17 cellular contexts compared by ENCODE assay signal in the genomic region with DNA sequence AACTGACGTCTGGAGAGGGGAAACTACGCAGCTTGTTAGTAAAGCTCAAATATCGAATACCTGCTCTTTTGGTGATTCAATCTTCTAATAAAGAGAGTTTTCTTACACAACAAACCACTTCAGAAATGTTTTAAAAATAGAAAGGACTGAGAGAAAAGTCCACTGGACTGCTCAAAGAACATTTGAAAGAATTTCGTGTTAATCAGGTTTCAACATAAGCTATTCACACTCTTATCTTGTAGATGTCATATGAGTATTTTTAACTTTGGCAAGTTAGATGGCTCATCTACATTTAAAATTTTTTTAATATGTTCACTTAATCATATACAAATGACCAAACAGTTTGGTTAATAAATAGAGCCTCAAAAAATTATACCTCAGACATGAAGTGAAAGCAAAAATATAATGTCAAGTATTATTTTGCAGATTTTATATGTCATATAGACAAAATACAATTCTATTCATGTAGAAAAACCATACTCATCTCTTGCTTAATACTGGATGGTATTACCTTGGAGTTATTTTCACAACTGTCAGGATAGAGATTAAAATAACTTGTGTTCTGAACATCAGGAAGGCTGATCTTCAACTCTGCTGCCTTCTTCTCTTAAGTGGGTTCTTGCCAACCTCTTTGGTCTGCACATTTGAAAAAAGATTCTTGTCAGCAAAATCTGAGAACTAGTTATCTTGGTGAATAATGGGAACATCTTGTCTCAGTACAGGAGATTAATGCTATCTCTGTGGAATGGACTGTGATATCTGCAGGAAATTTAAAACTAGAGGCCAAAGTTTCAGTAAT.
"Had no signal": no experiment of that assay in that cellular context is flagged by ENCODE, and none has a peak within 500 bp of the region (broad histone marks: within the 10 kb centered on the region; RNA-seq: fewer than 3 reads in every experiment).

No MANE protein-coding gene starts in this region.

- H3K4me3 ChIP-seq: esophagus muscularis mucosa, suprapubic skin, thyroid gland, uterus had no signal

- H3K4me1 ChIP-seq: esophagus muscularis mucosa, suprapubic skin, thyroid gland, uterus had no signal

- DNase-seq: effector memory CD8-positive, alpha-beta T cell; foreskin melanocyte; head of caudate nucleus; naive thymus-derived CD4-positive, alpha-beta T cell; nephron progenitor cell; posterior cingulate gyrus; stimulated activated CD4-positive, alpha-beta T cell treated with anti-CD3 and anti-CD28 coated beads, Interleukin-4, amount 100 ng/mL, for 1 hour; stimulated activated CD8-positive, alpha-beta memory T cell treated with anti-CD3 and anti-CD28 coated beads, Interleukin-4, amount 100 ng/mL, for 48 hours; stimulated activated naive CD8-positive, alpha-beta T cell treated with anti-CD3 and anti-CD28 coated beads, Interleukin-15, Interleukin-2, amounts not matched to agents 100 U/mL and 50 U/mL, for 24 hours; thyroid gland; uterus had no signal

- H3K36me3 ChIP-seq: esophagus muscularis mucosa, suprapubic skin, thyroid gland, uterus had no signal

- H3K9me3 ChIP-seq: suprapubic skin, thyroid gland, uterus had no signal

- H3K27ac ChIP-seq: epithelial cell of prostate, esophagus muscularis mucosa, suprapubic skin, thyroid gland, uterus had no signal

- H3K27me3 ChIP-seq: esophagus muscularis mucosa, suprapubic skin, thyroid gland, uterus had no signal

- FAIRE-seq: colon, keratinocyte had no signal

- ATAC-seq: effector memory CD8-positive, alpha-beta T cell; naive thymus-derived CD4-positive, alpha-beta T cell; stimulated activated effector memory CD8-positive, alpha-beta T cell treated with anti-CD3 and anti-CD28 coated beads, Interleukin-12 subunit alpha, Interleukin-12 subunit beta, amount 100 ng/mL, for 72 hours; stimulated activated naive CD8-positive, alpha-beta T cell treated with anti-CD3 and anti-CD28 coated beads, Interleukin-15, Interleukin-2, amounts not matched to agents 100 U/mL and 50 U/mL, for 24 hours had no signal
